ENCODE assay signal across 18 cellular contexts in the genomic region with DNA sequence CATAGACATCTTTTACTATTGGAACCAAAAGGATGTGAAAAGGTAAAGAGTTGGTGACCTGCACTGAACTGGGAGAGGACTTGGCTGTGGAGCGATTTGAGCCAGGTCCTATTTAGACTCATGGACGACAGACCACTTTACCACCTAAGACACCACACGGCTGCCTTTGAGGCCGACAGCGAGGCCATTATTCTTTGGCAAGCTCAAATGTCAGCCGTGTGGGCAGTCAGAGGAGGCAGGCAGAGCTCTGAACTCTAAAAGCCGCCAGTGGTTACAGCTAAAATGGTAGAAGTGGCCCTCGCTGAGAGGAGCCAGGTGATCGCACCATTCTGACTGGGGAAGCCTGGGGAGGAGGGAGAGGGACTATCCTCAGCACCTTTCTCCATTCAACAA. TPM values are rescaled to one million over a fixed set of nuclear protein-coding genes. Genes with fewer than 3 reads are reported as not detected.
A peak's percentile ranks its signal among the peaks of the same experiment; 100 is the strongest.
DNase-seq lines count a peak whose midpoint lies in the region; TF ChIP-seq lines count a peak whose summit lies in the region.
"Had no signal": no experiment of that assay in that cellular context is flagged by ENCODE, and none has a peak within 500 bp of the region (broad histone marks: within the 10 kb centered on the region; RNA-seq: fewer than 3 reads in every experiment).

No MANE protein-coding gene starts in this region.

- H3K27ac Mint-ChIP-seq in glutamatergic neuron (ENCODE audit: unreplicated experiment) (peak overlapping the region; percentile 8), type B pancreatic cell (no peak overlapping the region)
- H3K27ac Mint-ChIP-seq: activated naive CD8-positive, alpha-beta T cell treated with anti-CD3 and anti-CD28 coated beads, Interleukin-2, amount 10 ng/mL, durations not matched to agents 7 days and 5 days; activated T-helper 2 cell treated with anti-CD3 and anti-CD28 coated beads, Interferon-gamma antibody, Interleukin-2, Interleukin-4, amounts not matched to agents 10 μg/mL and 5 μg/mL and 100 μg/mL, durations not matched to agents 14 hours and 24 hours and 36 hours; CD8-positive, alpha-beta memory T cell had no signal

- H3K9me3 Mint-ChIP-seq in glutamatergic neuron (ENCODE audit: unreplicated experiment): peaks cover 4% of the 10 kb centered on the region
- no peaks in the 10 kb centered on the region for H3K9me3 Mint-ChIP-seq in type B pancreatic cell
- H3K9me3 Mint-ChIP-seq: activated naive CD8-positive, alpha-beta T cell treated with anti-CD3 and anti-CD28 coated beads, Interleukin-2, amount 10 ng/mL, durations not matched to agents 7 days and 5 days; activated T-helper 2 cell treated with anti-CD3 and anti-CD28 coated beads, Interferon-gamma antibody, Interleukin-2, Interleukin-4, amounts not matched to agents 10 μg/mL and 5 μg/mL and 100 μg/mL, durations not matched to agents 14 hours and 24 hours and 36 hours; CD8-positive, alpha-beta memory T cell had no signal

- H3K36me3 Mint-ChIP-seq in glutamatergic neuron (ENCODE audit: unreplicated experiment) (no peaks in the 10 kb centered on the region), type B pancreatic cell (no peaks in the 10 kb centered on the region)
- H3K36me3 Mint-ChIP-seq: activated naive CD8-positive, alpha-beta T cell treated with anti-CD3 and anti-CD28 coated beads, Interleukin-2, amount 10 ng/mL, durations not matched to agents 7 days and 5 days had no signal

- TF ChIP-seq CTCF in glutamatergic neuron (IDR thresholded peaks at IDR 0.05; ENCODE audit: partially characterized antibody, unreplicated experiment) (no peak), type B pancreatic cell (conservative IDR thresholded peaks at IDR 0.05) (no peak)

- H3K27me3 Mint-ChIP-seq in glutamatergic neuron (ENCODE audit: unreplicated experiment) (peaks cover 11% of the 10 kb centered on the region), type B pancreatic cell (peaks cover 7% of the 10 kb centered on the region)
- H3K27me3 Mint-ChIP-seq: activated naive CD8-positive, alpha-beta T cell treated with anti-CD3 and anti-CD28 coated beads, Interleukin-2, amount 10 ng/mL, durations not matched to agents 7 days and 5 days had no signal

- DNase-seq in NCI-H2029 (lab: John Stamatoyannopoulos, UW) (peak; percentile 53), NCI-H345 treated with DMSO at 0.1 percent for 48 hours (lab: John Stamatoyannopoulos, UW; ENCODE audit: unreplicated experiment) (peak; percentile 11), glutamatergic neuron (no peak), type B pancreatic cell (ENCODE audit: extremely low spot score, unreplicated experiment) (no peak), globus pallidus (ENCODE audit: low spot score) (no peak), HuH-7 (ENCODE audit: low spot score) (no peak)
- no peak for DNase-seq in activated CD4-positive, alpha-beta T cell treated with anti-CD3 and anti-CD28 coated beads, Interleukin-2, amount 50 U/mL, for 48 hours
- DNase-seq: activated CD4-positive, alpha-beta T cell treated with anti-CD3 and anti-CD28 coated beads, Interleukin-2, amount 50 U/mL, for 1 hour; activated CD8-positive, alpha-beta memory T cell treated with anti-CD3 and anti-CD28 coated beads, Interleukin-2, amount 50 U/mL, for 4 hours; activated naive CD8-positive, alpha-beta T cell treated with anti-CD3 and anti-CD28 coated beads, Interleukin-2, amount 10 ng/mL, durations not matched to agents 7 days and 5 days; CD8-positive, alpha-beta memory T cell; effector CD8-positive, alpha-beta T cell; heart right ventricle; NCI-H146; Right ventricle myocardium superior; T-helper 1 cell; testis had no signal

- H3K4me3 Mint-ChIP-seq in glutamatergic neuron (ENCODE audit: unreplicated experiment) (no peak overlapping the region), type B pancreatic cell (peak overlapping the region; percentile 34)
- H3K4me3 Mint-ChIP-seq: activated naive CD8-positive, alpha-beta T cell treated with anti-CD3 and anti-CD28 coated beads, Interleukin-2, amount 10 ng/mL, durations not matched to agents 7 days and 5 days; CD8-positive, alpha-beta memory T cell had no signal

- peaks cover 22% of the 10 kb centered on the region for H3K4me1 Mint-ChIP-seq in glutamatergic neuron (ENCODE audit: low read depth, unreplicated experiment)
- H3K4me1 Mint-ChIP-seq in type B pancreatic cell (ENCODE audit: unreplicated experiment): peaks cover 55% of the 10 kb centered on the region

RNA-seq across cellular contexts. Expression of gene SCUBE1, which starts 50.5 kb away (rescaled TPM):
- total RNA-seq in glutamatergic neuron (ENCODE audit: unreplicated experiment) (25.8 TPM), type B pancreatic cell (ENCODE audit: low replicate concordance) (1.8 and 42.8 TPM in 2 replicates)
- total RNA-seq: activated T-helper 2 cell treated with anti-CD3 and anti-CD28 coated beads, Interferon-gamma antibody, Interleukin-2, Interleukin-4, amounts not matched to agents 10 μg/mL and 5 μg/mL and 100 μg/mL, durations not matched to agents 14 hours and 24 hours and 36 hours had no signal

Comparison
In these comparisons a context has a peak if more than half of its experiments do, and no peak if none do; other contexts are left out.
1. DNase-seq: peak in NCI-H2029 (single experiment) and NCI-H345 treated with DMSO at 0.1 percent for 48 hours (single experiment); none in glutamatergic neuron (single experiment), type B pancreatic cell (single experiment), activated CD4-positive, alpha-beta T cell treated with anti-CD3 and anti-CD28 coated beads, Interleukin-2, amount 50 U/mL, for 48 hours (0 of 2), globus pallidus (single experiment) and HuH-7 (single experiment).